11 cellular contexts compared by ENCODE assay signal in the genomic region with DNA sequence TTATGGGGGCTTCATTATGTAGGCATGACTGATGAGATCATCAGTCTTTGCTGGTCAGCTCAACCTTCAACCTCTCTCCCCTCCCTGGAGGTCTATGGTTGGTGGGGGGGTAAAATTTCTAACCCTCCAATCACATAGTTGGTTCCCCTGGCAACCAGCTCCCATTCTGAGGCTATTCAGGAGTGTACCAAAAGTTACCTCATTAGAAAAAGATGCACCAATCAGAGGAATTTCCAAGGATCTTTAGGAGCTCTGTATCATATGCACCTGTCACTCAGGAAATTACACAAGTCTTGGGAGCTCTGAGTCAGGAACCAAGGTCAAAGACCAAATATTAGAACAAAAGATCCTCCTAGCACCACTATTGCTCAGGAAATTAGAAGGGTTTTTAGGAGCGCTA.
"Had no signal": no experiment of that assay in that cellular context is flagged by ENCODE, and none has a peak within 500 bp of the region (broad histone marks: within the 10 kb centered on the region; RNA-seq: fewer than 3 reads in every experiment).

No MANE protein-coding gene starts in this region.

- H3K9me3 ChIP-seq: esophagus muscularis mucosa, left ventricle myocardium inferior, sigmoid colon, upper lobe of left lung had no signal

- FAIRE-seq: islet of Langerhans had no signal

- DNase-seq: activated CD4-positive, alpha-beta T cell treated with anti-CD3 and anti-CD28 coated beads for 48 hours; activated naive CD4-positive, alpha-beta T cell treated with anti-CD3 and anti-CD28 coated beads for 36 hours; central memory CD4-positive, alpha-beta T cell; left ventricle myocardium inferior; sigmoid colon; stimulated activated CD4-positive, alpha-beta T cell treated with anti-CD3 and anti-CD28 coated beads, Interleukin-2, amount 100 ng/mL, for 48 hours; upper lobe of left lung had no signal

- H3K36me3 ChIP-seq: esophagus muscularis mucosa, left ventricle myocardium inferior, sigmoid colon, upper lobe of left lung had no signal

- H3K27ac ChIP-seq: esophagus muscularis mucosa, left ventricle myocardium inferior, sigmoid colon, upper lobe of left lung had no signal

- H3K27me3 ChIP-seq: esophagus muscularis mucosa, sigmoid colon, upper lobe of left lung had no signal

- H3K4me1 ChIP-seq: sigmoid colon had no signal

- ATAC-seq: activated T-helper 17 cell treated with anti-CD3 and anti-CD28 coated beads, Interleukin-2, amount 50 U/mL, for 72 hours; WTC11 had no signal

- H3K4me3 ChIP-seq: esophagus muscularis mucosa, left ventricle myocardium inferior, sigmoid colon, upper lobe of left lung had no signal
